24 cellular contexts compared by ENCODE assay signal in the genomic region with DNA sequence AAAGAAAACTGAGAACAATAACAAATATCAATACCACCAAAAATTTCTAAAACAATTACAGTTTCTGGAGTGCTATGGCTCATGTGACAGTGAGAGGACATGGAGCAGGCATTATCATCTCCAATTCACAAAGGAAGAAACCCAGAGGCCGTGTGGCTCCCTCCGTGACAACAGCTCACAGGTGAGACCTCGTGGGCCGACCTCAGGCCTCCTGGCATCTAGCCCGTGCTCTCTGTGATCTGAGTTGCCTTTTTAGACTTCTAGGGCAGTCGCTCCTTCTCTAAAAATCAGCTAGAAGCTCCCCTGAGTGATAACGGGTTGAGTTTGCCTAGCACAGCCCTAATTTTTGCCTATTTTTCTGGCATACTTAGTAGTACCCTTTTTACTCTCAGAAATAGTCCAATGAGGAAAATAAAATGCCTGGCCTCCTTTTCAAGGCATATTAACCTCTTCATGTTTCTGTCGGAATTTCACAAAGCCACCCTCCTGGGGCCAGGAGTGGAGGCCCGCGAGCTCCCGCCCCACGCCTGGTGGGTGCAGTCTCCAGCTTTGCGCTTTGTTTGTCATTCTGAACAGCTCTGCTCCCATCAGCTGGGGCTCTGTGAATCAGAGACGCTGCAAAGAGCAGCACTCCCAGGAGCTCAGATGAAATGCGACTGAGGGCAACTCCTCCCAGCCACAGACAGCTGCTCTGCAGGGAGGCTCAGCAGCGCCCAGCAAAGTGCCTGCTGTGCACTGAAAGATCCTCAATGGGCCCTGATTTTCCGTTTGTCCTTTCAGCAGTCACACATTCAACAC.
DNase-seq lines count a peak whose midpoint lies in the region.
"Had no signal": no experiment of that assay in that cellular context is flagged by ENCODE, and none has a peak within 500 bp of the region (broad histone marks: within the 10 kb centered on the region; RNA-seq: fewer than 3 reads in every experiment).

No MANE protein-coding gene starts in this region.

- H3K9me3 Mint-ChIP-seq in activated T-cell treated with anti-CD3 and anti-CD28 coated beads, Interleukin-2, amount 50 U/mL, for 24 hours = no peaks in the 10 kb centered on the region
- H3K9me3 Mint-ChIP-seq: stimulated activated naive CD8-positive, alpha-beta T cell treated with anti-CD3 and anti-CD28 coated beads, Interleukin-15, Interleukin-2, amounts not matched to agents 100 ng/mL and 50 ng/mL, for 24 hours had no signal

- H3K4me1 Mint-ChIP-seq in activated T-cell treated with anti-CD3 and anti-CD28 coated beads, Interleukin-2, amount 50 U/mL, for 24 hours (ENCODE audit: low read depth) = no peaks in the 10 kb centered on the region
- H3K4me1 Mint-ChIP-seq: activated CD8-positive, alpha-beta memory T cell treated with anti-CD3 and anti-CD28 coated beads, Interleukin-2, amount 10 ng/mL, durations not matched to agents 7 days and 5 days had no signal

- no peak overlapping the region for H3K27ac ChIP-seq in SJCRH30
- H3K27ac ChIP-seq: 22Rv1, breast epithelium, pancreas, tibial artery, WERI-Rb-1 had no signal

- DNase-seq in NCI-H2171 treated with DMSO at 0.1 percent for 48 hours (lab: John Stamatoyannopoulos, UW) (peak; percentile 30), NCI-H2171 (lab: John Stamatoyannopoulos, UW) (no peak), NCI-H345 treated with DMSO at 0.1 percent for 48 hours (lab: John Stamatoyannopoulos, UW; ENCODE audit: unreplicated experiment) (peak; percentile 34), iPS-NIHi7 (ENCODE audit: extremely low spot score) (peak; percentile 60), putamen (ENCODE audit: low spot score) (peak; percentile 26), NCI-H1048 (lab: John Stamatoyannopoulos, UW) (no peak), SJCRH30 (no peak)
- no peak for DNase-seq in activated T-cell treated with anti-CD3 and anti-CD28 coated beads, Interleukin-2, amount 50 U/mL, for 24 hours
- DNase-seq: activated CD4-positive, alpha-beta T cell treated with anti-CD3 and anti-CD28 coated beads, Interleukin-2, amount 50 U/mL, for 1 hour; activated CD8-positive, alpha-beta memory T cell treated with anti-CD3 and anti-CD28 coated beads, Interleukin-2, amount 10 ng/mL, durations not matched to agents 7 days and 5 days; activated naive CD4-positive, alpha-beta T cell treated with anti-CD3 and anti-CD28 coated beads, Interleukin-2, amount 50 U/mL, for 16 hours; DMS53; GDM1; KG1; mammary epithelial cell; NCI-H1694 treated with DMSO at 0.1 percent for 48 hours; NCI-H82; pancreas; stimulated activated CD4-positive, alpha-beta T cell treated with anti-CD3 and anti-CD28 coated beads, Interleukin-15, amount 100 ng/mL, for 24 hours; tibial artery; WERI-Rb-1 had no signal

- H3K36me3 Mint-ChIP-seq in activated T-cell treated with anti-CD3 and anti-CD28 coated beads, Interleukin-2, amount 50 U/mL, for 24 hours (ENCODE audit: low read depth) = no peaks in the 10 kb centered on the region
- H3K36me3 Mint-ChIP-seq: activated CD8-positive, alpha-beta memory T cell treated with anti-CD3 and anti-CD28 coated beads, Interleukin-2, amount 10 ng/mL, durations not matched to agents 7 days and 5 days had no signal

- peaks cover 8% of the 10 kb centered on the region for H3K27me3 Mint-ChIP-seq in activated T-cell treated with anti-CD3 and anti-CD28 coated beads, Interleukin-2, amount 50 U/mL, for 24 hours
- H3K27me3 Mint-ChIP-seq: activated CD8-positive, alpha-beta memory T cell treated with anti-CD3 and anti-CD28 coated beads, Interleukin-2, amount 10 ng/mL, durations not matched to agents 7 days and 5 days had no signal

- H3K9me3 ChIP-seq in SJCRH30 (replicated peaks) = no peaks in the 10 kb centered on the region
- H3K9me3 ChIP-seq: breast epithelium, pancreas, tibial artery had no signal

- no peak overlapping the region for H3K27ac Mint-ChIP-seq in activated T-cell treated with anti-CD3 and anti-CD28 coated beads, Interleukin-2, amount 50 U/mL, for 24 hours
- H3K27ac Mint-ChIP-seq: activated CD8-positive, alpha-beta memory T cell treated with anti-CD3 and anti-CD28 coated beads, Interleukin-2, amount 10 ng/mL, durations not matched to agents 7 days and 5 days; stimulated activated naive CD8-positive, alpha-beta T cell treated with anti-CD3 and anti-CD28 coated beads, Interleukin-15, Interleukin-2, amounts not matched to agents 100 ng/mL and 50 ng/mL, for 24 hours had no signal

- H3K36me3 ChIP-seq in SJCRH30 = no peaks in the 10 kb centered on the region
- H3K36me3 ChIP-seq: breast epithelium, pancreas, tibial artery, WERI-Rb-1 had no signal

- no peak overlapping the region for H3K4me3 Mint-ChIP-seq in activated T-cell treated with anti-CD3 and anti-CD28 coated beads, Interleukin-2, amount 50 U/mL, for 24 hours
- H3K4me3 Mint-ChIP-seq: activated CD8-positive, alpha-beta memory T cell treated with anti-CD3 and anti-CD28 coated beads, Interleukin-2, amount 10 ng/mL, durations not matched to agents 7 days and 5 days; stimulated activated naive CD8-positive, alpha-beta T cell treated with anti-CD3 and anti-CD28 coated beads, Interleukin-15, Interleukin-2, amounts not matched to agents 100 ng/mL and 50 ng/mL, for 24 hours had no signal

- H3K27me3 ChIP-seq in SJCRH30 = peaks cover 13% of the 10 kb centered on the region; the same call in 1 of the 2 replicates
- H3K27me3 ChIP-seq: breast epithelium, pancreas had no signal

- H3K4me1 ChIP-seq in SJCRH30 = no peaks in the 10 kb centered on the region
- H3K4me1 ChIP-seq: breast epithelium, pancreas, tibial artery had no signal

- no peak overlapping the region for H3K4me3 ChIP-seq in SJCRH30
- H3K4me3 ChIP-seq: breast epithelium, pancreas, tibial artery had no signal

Comparison
In these comparisons a context has a peak if more than half of its experiments do, and no peak if none do; other contexts are left out.
1. DNase-seq: peak in NCI-H2171 treated with DMSO at 0.1 percent for 48 hours (single experiment), NCI-H345 treated with DMSO at 0.1 percent for 48 hours (single experiment), iPS-NIHi7 (single experiment) and putamen (single experiment); none in NCI-H2171 (single experiment), activated T-cell treated with anti-CD3 and anti-CD28 coated beads, Interleukin-2, amount 50 U/mL, for 24 hours (single experiment), NCI-H1048 (single experiment) and SJCRH30 (0 of 2).